ENCODE assay signal across 19 cellular contexts in genomic region chr10:89280501-89280900, GRCh38.
"Had no signal": no experiment of that assay in that cellular context is flagged by ENCODE, and none has a peak within 500 bp of the region (broad histone marks: within the 10 kb centered on the region; RNA-seq: fewer than 3 reads in every experiment).

No MANE protein-coding gene starts in this region.

- H3K9me3 ChIP-seq: adrenal gland, gastroesophageal sphincter, left lung, testis, upper lobe of right lung had no signal

- H3K4me1 Mint-ChIP-seq: activated naive CD4-positive, alpha-beta T cell treated with anti-CD3 and anti-CD28 coated beads, Interleukin-2, amount 50 U/mL, for 24 hours; central memory CD8-positive, alpha-beta T cell; natural killer cell had no signal

- H3K27ac Mint-ChIP-seq: activated naive CD4-positive, alpha-beta T cell treated with anti-CD3 and anti-CD28 coated beads, Interleukin-2, amount 50 U/mL, for 24 hours; activated T-cell treated with anti-CD3 and anti-CD28 coated beads, Interleukin-2, amount 50 U/mL, for 24 hours; dendritic cell treated with granulocyte-macrophage colony-stimulating factor and Interleukin-4, amounts not matched to agents 40 ng/mL and 50 ng/mL, for 4 days; memory B cell; natural killer cell; stimulated activated naive CD8-positive, alpha-beta T cell treated with anti-CD3 and anti-CD28 coated beads, Interleukin-15, Interleukin-2, amounts not matched to agents 100 ng/mL and 50 ng/mL, for 24 hours had no signal

- H3K27ac ChIP-seq: gastroesophageal sphincter, hepatocyte, testis, upper lobe of right lung, VCaP had no signal

- H3K4me2 ChIP-seq: hepatocyte, smooth muscle cell had no signal

- H3K36me3 Mint-ChIP-seq: activated naive CD4-positive, alpha-beta T cell treated with anti-CD3 and anti-CD28 coated beads, Interleukin-2, amount 50 U/mL, for 24 hours; memory B cell; natural killer cell had no signal

- H3K36me3 ChIP-seq: adrenal gland, gastroesophageal sphincter, left lung, upper lobe of right lung had no signal

- H3K4me3 Mint-ChIP-seq: activated naive CD4-positive, alpha-beta T cell treated with anti-CD3 and anti-CD28 coated beads, Interleukin-2, amount 50 U/mL, for 24 hours; activated T-cell treated with anti-CD3 and anti-CD28 coated beads, Interleukin-2, amount 50 U/mL, for 24 hours; central memory CD8-positive, alpha-beta T cell; dendritic cell treated with granulocyte-macrophage colony-stimulating factor and Interleukin-4, amounts not matched to agents 40 ng/mL and 50 ng/mL, for 4 days; effector memory CD8-positive, alpha-beta T cell; memory B cell; natural killer cell; stimulated activated naive CD8-positive, alpha-beta T cell treated with anti-CD3 and anti-CD28 coated beads, Interleukin-15, Interleukin-2, amounts not matched to agents 100 ng/mL and 50 ng/mL, for 24 hours had no signal

- H3K27me3 Mint-ChIP-seq: activated naive CD4-positive, alpha-beta T cell treated with anti-CD3 and anti-CD28 coated beads, Interleukin-2, amount 50 U/mL, for 24 hours; activated T-cell treated with anti-CD3 and anti-CD28 coated beads, Interleukin-2, amount 50 U/mL, for 24 hours; memory B cell; stimulated activated naive CD8-positive, alpha-beta T cell treated with anti-CD3 and anti-CD28 coated beads, Interleukin-15, Interleukin-2, amounts not matched to agents 100 ng/mL and 50 ng/mL, for 24 hours had no signal

- ATAC-seq: effector memory CD8-positive, alpha-beta T cell; gastroesophageal sphincter; left lung; natural killer cell; right cardiac atrium; upper lobe of right lung had no signal

- H3K27me3 ChIP-seq: adrenal gland, gastroesophageal sphincter, hepatocyte, left lung, testis, upper lobe of right lung had no signal

- H3K4me3 ChIP-seq: adrenal gland, gastroesophageal sphincter, hepatocyte, left lung, smooth muscle cell, testis, upper lobe of right lung had no signal

- H3K9me3 Mint-ChIP-seq: activated naive CD4-positive, alpha-beta T cell treated with anti-CD3 and anti-CD28 coated beads, Interleukin-2, amount 50 U/mL, for 24 hours; activated T-cell treated with anti-CD3 and anti-CD28 coated beads, Interleukin-2, amount 50 U/mL, for 24 hours; central memory CD8-positive, alpha-beta T cell; dendritic cell treated with granulocyte-macrophage colony-stimulating factor and Interleukin-4, amounts not matched to agents 40 ng/mL and 50 ng/mL, for 4 days; effector memory CD8-positive, alpha-beta T cell; memory B cell; natural killer cell; stimulated activated naive CD8-positive, alpha-beta T cell treated with anti-CD3 and anti-CD28 coated beads, Interleukin-15, Interleukin-2, amounts not matched to agents 100 ng/mL and 50 ng/mL, for 24 hours had no signal

- DNase-seq: activated CD4-positive, alpha-beta T cell treated with anti-CD3 and anti-CD28 coated beads, Interleukin-2, amount 50 U/mL, for 48 hours; activated effector memory CD4-positive, alpha-beta T cell treated with Interleukin-2 at 50 U/mL for 16 hours; activated T-cell treated with anti-CD3 and anti-CD28 coated beads, Interleukin-2, amount 50 U/mL, for 24 hours; adrenal gland; effector memory CD8-positive, alpha-beta T cell; left lung; natural killer cell; right cardiac atrium; testis; upper lobe of right lung had no signal

- H2AFZ ChIP-seq: hepatocyte had no signal
